Comparison of ENCODE assay signal across 1 cellular context in the genomic region with DNA sequence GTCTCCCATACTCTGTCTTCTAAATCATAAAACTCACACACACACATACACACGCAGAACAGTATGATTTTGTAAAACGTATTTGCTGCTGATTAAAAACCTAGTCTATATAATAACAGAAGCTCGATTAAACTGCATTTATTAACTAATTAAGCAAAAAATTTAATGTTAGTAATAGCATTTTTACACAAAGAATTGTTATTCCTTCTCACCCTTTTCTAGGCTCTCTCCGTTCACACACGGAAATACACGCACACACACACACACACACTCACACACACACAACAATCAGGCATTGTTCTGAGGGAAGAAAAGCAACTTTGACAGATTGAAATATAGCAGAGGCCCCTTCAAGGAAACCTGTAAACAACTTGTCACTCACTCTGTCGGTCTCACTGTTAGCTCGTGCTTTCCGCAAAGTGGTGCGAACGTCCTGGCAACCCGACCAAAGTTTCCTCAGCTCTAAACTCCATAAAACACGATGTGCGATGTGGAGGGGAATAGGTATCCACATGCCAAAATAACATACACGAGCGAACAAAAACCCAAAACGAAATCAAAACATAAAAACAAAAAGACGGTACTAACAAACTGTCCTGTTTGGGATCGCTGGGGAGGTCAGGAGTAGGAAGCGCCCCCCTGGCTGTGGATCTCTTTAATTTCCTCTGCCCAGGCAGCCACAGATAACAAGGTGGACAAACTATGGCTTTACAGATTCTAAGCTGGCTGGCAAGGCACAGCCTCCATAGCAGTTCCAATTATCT.
TF ChIP-seq lines count a peak whose summit lies in the region.

No MANE protein-coding gene starts in this region.

TF ChIP-seq in K562, 482 proteins besides CTCF, POLR2A, EP300 and RAD21 (continued from another document):
- peak; percentile 68 for TF ChIP-seq ZBTB40 (IDR thresholded peaks at IDR 0.05)
- TF ChIP-seq ZBTB40 (CRISPR knock-in tag; IDR thresholded peaks at IDR 0.05), result no peak
- TF ChIP-seq, protein P1, sequence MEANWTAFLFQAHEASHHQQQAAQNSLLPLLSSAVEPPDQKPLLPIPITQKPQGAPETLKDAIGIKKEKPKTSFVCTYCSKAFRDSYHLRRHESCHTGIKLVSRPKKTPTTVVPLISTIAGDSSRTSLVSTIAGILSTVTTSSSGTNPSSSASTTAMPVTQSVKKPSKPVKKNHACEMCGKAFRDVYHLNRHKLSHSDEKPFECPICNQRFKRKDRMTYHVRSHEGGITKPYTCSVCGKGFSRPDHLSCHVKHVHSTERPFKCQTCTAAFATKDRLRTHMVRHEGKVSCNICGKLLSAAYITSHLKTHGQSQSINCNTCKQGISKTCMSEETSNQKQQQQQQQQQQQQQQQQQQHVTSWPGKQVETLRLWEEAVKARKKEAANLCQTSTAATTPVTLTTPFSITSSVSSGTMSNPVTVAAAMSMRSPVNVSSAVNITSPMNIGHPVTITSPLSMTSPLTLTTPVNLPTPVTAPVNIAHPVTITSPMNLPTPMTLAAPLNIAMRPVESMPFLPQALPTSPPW (CRISPR knock-in tag; IDR thresholded peaks at IDR 0.05), result peak; percentile 10; the same call in 1 of the 2 replicates
- no peak for TF ChIP-seq HIVEP1 (CRISPR knock-in tag; IDR thresholded peaks at IDR 0.05)
- TF ChIP-seq CTBP1 (IDR thresholded peaks at IDR 0.05; ENCODE audit: borderline replicate concordance), result 0 out of 2 replicates have a peak, but pooled peaks have one; percentile 24
- peak; percentile 13; the same call in 1 of the 2 replicates for TF ChIP-seq HDAC2 (IDR thresholded peaks at IDR 0.05)
- peak; percentile 54; the same call in 1 of the 2 replicates for TF ChIP-seq GATAD2B (IDR thresholded peaks at IDR 0.05; ENCODE audit: borderline replicate concordance)
- TF ChIP-seq PBX2 (CRISPR knock-in tag; IDR thresholded peaks at IDR 0.05; ENCODE audit: low read depth), result no peak
- peak; percentile 72 for TF ChIP-seq PBX2 (tag; conservative IDR thresholded peaks at IDR 0.05; ENCODE audit: low read depth)
- no peak for TF ChIP-seq SMARCA5 (IDR thresholded peaks at IDR 0.05)
- no peak for TF ChIP-seq POLR3A (IDR thresholded peaks at IDR 0.05; ENCODE audit: borderline replicate concordance, extremely low read depth, insufficient read depth, insufficient read length)
- TF ChIP-seq PTTG1 (tag; IDR thresholded peaks at IDR 0.05; ENCODE audit: low read depth), result no peak
- peak; percentile 78 for TF ChIP-seq SOX6 (IDR thresholded peaks at IDR 0.05)
- peak; percentile 79 for TF ChIP-seq MEIS2 (IDR thresholded peaks at IDR 0.05; ENCODE audit: partially characterized antibody)
- no peak for TF ChIP-seq ELK1 (CRISPR knock-in tag; IDR thresholded peaks at IDR 0.05)
- no peak for TF ChIP-seq FOXK2 (conservative IDR thresholded peaks at IDR 0.05 in 1 of 2, IDR thresholded peaks at IDR 0.05 in 1 of 2; ENCODE audit: low read depth in 2 of 2)
- TF ChIP-seq BHLHE40 (IDR thresholded peaks at IDR 0.05; ENCODE audit: low read length), result no peak
- TF ChIP-seq EGR1 (conservative IDR thresholded peaks at IDR 0.05), result no peak
- no peak for TF ChIP-seq HDAC3 (IDR thresholded peaks at IDR 0.05; ENCODE audit: borderline replicate concordance, partially characterized antibody)
- 0 out of 2 replicates have a peak, but pooled peaks have one; percentile 16 for TF ChIP-seq CC2D1A (IDR thresholded peaks at IDR 0.05)
- no peak for TF ChIP-seq NONO (IDR thresholded peaks at IDR 0.05; ENCODE audit: low read depth in 2 of 2, low read length in 1 of 2)
- TF ChIP-seq SMARCA4 (IDR thresholded peaks at IDR 0.05), result 0 out of 2 replicates have a peak, but pooled peaks have one; percentile 10
- TF ChIP-seq TAF9B (IDR thresholded peaks at IDR 0.05; ENCODE audit: partially characterized antibody), result peak; percentile 10
